Comparison of ENCODE assay signal across 12 cellular contexts in the genomic region with DNA sequence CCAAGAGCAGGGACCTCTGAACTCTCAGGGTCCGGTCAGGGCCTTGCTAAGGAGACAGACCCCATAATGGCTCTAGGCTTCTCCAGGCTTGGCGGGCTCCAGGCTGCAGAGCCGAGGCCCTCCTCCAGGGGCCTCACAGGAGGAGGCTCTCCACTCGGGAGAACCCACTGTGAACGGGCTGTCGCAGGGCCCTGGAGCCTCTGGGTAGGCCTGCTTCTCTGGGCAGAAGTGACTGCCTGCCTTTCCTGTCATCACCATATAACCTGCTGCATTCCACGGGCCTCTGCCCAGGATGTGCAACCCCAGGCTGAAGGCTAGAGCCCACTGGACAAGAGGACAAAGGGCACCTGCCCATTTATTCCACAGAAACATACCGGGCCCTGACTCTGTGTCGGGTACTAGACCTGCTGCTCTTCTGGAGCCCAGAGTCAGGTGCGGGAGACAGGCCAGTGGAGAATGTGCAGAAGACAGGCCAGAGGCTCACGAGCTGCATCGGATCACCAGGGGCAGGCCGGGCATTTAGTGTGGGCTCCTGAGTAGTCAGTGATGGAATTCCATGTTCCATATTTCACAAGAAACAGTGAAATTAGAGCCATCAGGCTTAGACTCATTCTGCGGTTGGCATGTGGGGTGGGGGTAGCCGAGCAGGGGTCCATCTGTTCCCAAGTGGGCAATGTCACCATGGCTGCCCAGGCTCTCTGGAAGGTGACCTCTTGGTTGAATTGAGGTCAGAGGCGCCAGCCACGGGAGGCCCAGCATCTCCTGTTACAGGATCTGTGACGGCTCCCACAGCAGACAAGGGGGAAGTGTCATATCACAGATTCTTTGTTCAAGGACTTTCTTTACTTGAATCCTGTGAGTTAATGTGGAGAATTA.
DNase-seq lines count a peak whose midpoint lies in the region; ATAC-seq and TF ChIP-seq lines count a peak whose summit lies in the region.
"Had no signal": no experiment of that assay in that cellular context is flagged by ENCODE, and none has a peak within 500 bp of the region (broad histone marks: within the 10 kb centered on the region; RNA-seq: fewer than 3 reads in every experiment).

No MANE protein-coding gene starts in this region.

- H3K27me3 Mint-ChIP-seq in glutamatergic neuron (ENCODE audit: unreplicated experiment), result no peaks in the 10 kb centered on the region

- DNase-seq in DMS 273 (lab: John Stamatoyannopoulos, UW; ENCODE audit: unreplicated experiment) (peak; percentile 10), DMS 273 treated with DMSO at 0.1 percent for 48 hours (lab: John Stamatoyannopoulos, UW) (no peak), glutamatergic neuron (no peak), skeletal muscle cell (ENCODE audit: low read depth) (peak; percentile 45), NCI-H510A (lab: John Stamatoyannopoulos, UW) (no peak)
- DNase-seq: NCI-H1092; stimulated activated CD4-positive, alpha-beta T cell treated with anti-CD3 and anti-CD28 coated beads, Interleukin-2, amount 100 ng/mL, for 48 hours; trophoblast cell had no signal

- H3K4me3 ChIP-seq in skeletal muscle cell (ENCODE audit: low read depth, low read length), result no peak overlapping the region
- H3K4me3 ChIP-seq: cardiac muscle cell had no signal

- peak; percentile 18; the same call in 2 of the 3 replicates for ATAC-seq in SK-N-SH treated with all-trans-retinoic acid at 6 μM for 48 hours
- ATAC-seq in HG02852 (IDR thresholded peaks at IDR 0.05; ENCODE audit: unreplicated experiment), result no peak
- no peak for ATAC-seq in GM18909 (IDR thresholded peaks at IDR 0.05; ENCODE audit: poor library complexity, unreplicated experiment)

- H3K36me3 Mint-ChIP-seq in glutamatergic neuron (ENCODE audit: unreplicated experiment), result no peaks in the 10 kb centered on the region

- H3K4me3 Mint-ChIP-seq in glutamatergic neuron (ENCODE audit: unreplicated experiment), result no peak overlapping the region

- no peak overlapping the region for H3K27ac Mint-ChIP-seq in glutamatergic neuron (ENCODE audit: unreplicated experiment)

- peaks cover 2% of the 10 kb centered on the region for H3K9me3 Mint-ChIP-seq in glutamatergic neuron (ENCODE audit: unreplicated experiment)

- peaks cover 14% of the 10 kb centered on the region for H3K4me1 Mint-ChIP-seq in glutamatergic neuron (ENCODE audit: low read depth, unreplicated experiment)

- TF ChIP-seq CTCF in glutamatergic neuron (IDR thresholded peaks at IDR 0.05; ENCODE audit: partially characterized antibody, unreplicated experiment), result peak; percentile 8

TF ChIP-seq in SK-N-SH treated with all-trans-retinoic acid at 6 μM for 48 hours, 23 proteins besides CTCF, POLR2A, EP300 and RAD21:
- TF ChIP-seq CSDC2 (CRISPR knock-in tag; IDR thresholded peaks at IDR 0.05) (no peak), GLIS3 (CRISPR knock-in tag; IDR thresholded peaks at IDR 0.05) (no peak), OSR1 (CRISPR knock-in tag; IDR thresholded peaks at IDR 0.05) (no peak), TCF4 (CRISPR knock-in tag; IDR thresholded peaks at IDR 0.05; ENCODE audit: borderline replicate concordance) (no peak), ARNTL (CRISPR knock-in tag; IDR thresholded peaks at IDR 0.05; ENCODE audit: borderline replicate concordance, low read depth) (no peak), PATZ1 (CRISPR knock-in tag; IDR thresholded peaks at IDR 0.05; ENCODE audit: borderline replicate concordance) (no peak), SNAI2 (CRISPR knock-in tag; IDR thresholded peaks at IDR 0.05) (no peak)

Comparison
In these comparisons a context has a peak if more than half of its experiments do, and no peak if none do; other contexts are left out.
1. DNase-seq: peak in DMS 273 (single experiment) and skeletal muscle cell (single experiment); none in DMS 273 treated with DMSO at 0.1 percent for 48 hours (single experiment), glutamatergic neuron (single experiment) and NCI-H510A (single experiment).